Comparison of ENCODE assay signal across 8 cellular contexts in the genomic region with DNA sequence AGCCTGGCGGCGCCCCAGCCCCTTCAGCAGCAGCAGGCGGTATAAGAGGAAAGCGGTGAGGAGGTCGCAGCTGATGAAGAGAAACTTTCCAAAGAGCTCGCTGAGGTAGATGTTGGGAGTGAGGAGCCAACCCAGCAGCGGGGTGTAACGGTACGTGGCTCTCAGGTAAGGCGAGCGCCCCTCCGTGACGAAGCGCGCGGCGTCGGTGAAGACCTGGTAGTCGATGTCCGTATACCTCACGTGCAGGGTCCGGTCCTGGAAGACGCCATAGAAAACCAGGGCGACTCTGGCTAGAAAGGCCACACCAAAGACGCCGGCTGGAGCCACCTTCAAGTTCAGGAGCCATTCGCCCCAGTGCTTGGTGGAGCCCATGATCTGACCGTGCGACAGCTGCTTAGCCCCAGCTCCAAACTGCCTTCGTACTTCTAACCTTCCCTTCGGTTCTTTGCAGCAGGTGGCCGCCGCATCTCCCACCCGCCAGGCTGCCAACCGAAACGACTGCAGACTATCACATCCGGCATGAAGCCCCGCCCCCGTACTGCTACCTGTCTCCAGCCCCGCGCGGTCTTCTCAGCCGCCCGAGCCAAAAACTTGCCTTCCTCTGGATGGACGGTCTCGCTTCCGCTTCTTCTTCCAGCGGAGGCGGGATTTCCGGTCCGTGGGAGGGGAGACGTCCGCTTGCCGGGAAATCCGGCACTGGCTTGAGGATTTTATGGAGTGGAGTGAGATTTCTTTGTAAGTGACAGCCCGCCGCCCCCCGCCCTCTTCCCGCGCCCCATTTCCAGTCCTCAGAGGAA. TPM values are rescaled to one million over a fixed set of nuclear protein-coding genes. Genes with fewer than 3 reads are reported as not detected.
DNase-seq lines count a peak whose midpoint lies in the region; ATAC-seq lines count a peak whose summit lies in the region.

A gene (minus strand): TSS at position 623 of the 797 bp plus-strand sequence. CDS start 251 bp downstream, at position 372.

- no peaks in the 10 kb centered on the region for H3K9me3 ChIP-seq in endocrine pancreas (ENCODE audit: control insufficient read depth, low read length)

- peak; percentile 94 for ATAC-seq in GM21390 (IDR thresholded peaks at IDR 0.05; ENCODE audit: unreplicated experiment)

- H3K4me1 ChIP-seq in endocrine pancreas (ENCODE audit: control insufficient read depth, insufficient read depth, low read length), result peaks cover 8% of the 10 kb centered on the region

- H3K9ac ChIP-seq in endocrine pancreas (ENCODE audit: control insufficient read depth, insufficient read depth, low read length), result peak within 1 kb of the TSS; percentile 84

- DNase-seq in Caki2 (ENCODE audit: low read depth), result peak; percentile 89
- DNase-seq in HUDEP-2 (lab: John Stamatoyannopoulos, UW; ENCODE audit: unreplicated experiment in 76 of 76), result peak in 74 of 76 experiments; percentile 59 to 94 (median 88)
- DNase-seq in NOMO-1 treated with dmso at 0.1 percent for 144 hours (lab: John Stamatoyannopoulos, UW; ENCODE audit: unreplicated experiment), result peak; percentile 94
- DNase-seq in activated CD8-positive, alpha-beta memory T cell treated with anti-CD3 and anti-CD28 coated beads, Interleukin-2, amount 50 U/mL, for 1 hour (ENCODE audit: extremely low read depth), result peak; percentile 89
- DNase-seq in mesenteric fat pad (ENCODE audit: low spot score), result peak; percentile 97
- peak; percentile 87 for DNase-seq in stimulated activated CD8-positive, alpha-beta memory T cell treated with anti-CD3 and anti-CD28 coated beads, Interleukin-15, amount 100 ng/mL, for 1 hour (ENCODE audit: low read depth)

- in situ Hi-C loops in Caki2 (cut with HindIII; ENCODE audit: low pct_unique_long_range_greater_than_20kb, low sequenced_read_pairs), result no loop called here

- no peaks in the 10 kb centered on the region for H3K36me3 ChIP-seq in endocrine pancreas (ENCODE audit: control insufficient read depth, insufficient read depth, low read length)

- peak within 1 kb of the TSS; percentile 87 for H3K4me3 ChIP-seq in endocrine pancreas (ENCODE audit: control insufficient read depth, insufficient read depth, low read length)

- no peaks in the 10 kb centered on the region for H3K27me3 ChIP-seq in endocrine pancreas (ENCODE audit: control insufficient read depth, insufficient read depth, low read length)

RNA-seq across cellular contexts. Expression of the gene that starts here (rescaled TPM):
- total RNA-seq in Caki2 (2014; rRNA removed; shearing (Covaris generic); ENCODE audit: low replicate concordance), result 1.8 and 1.9 TPM in 2 replicates
- 4.1 TPM for total RNA-seq in mesenteric fat pad

Comparison
In these comparisons a context has a peak if more than half of its experiments do, and no peak if none do; other contexts are left out.
1. Peak in every context shown above with its lines: DNase-seq, ATAC-seq and H3K4me3 ChIP-seq.